19 cellular contexts compared by ENCODE assay signal in the genomic region with DNA sequence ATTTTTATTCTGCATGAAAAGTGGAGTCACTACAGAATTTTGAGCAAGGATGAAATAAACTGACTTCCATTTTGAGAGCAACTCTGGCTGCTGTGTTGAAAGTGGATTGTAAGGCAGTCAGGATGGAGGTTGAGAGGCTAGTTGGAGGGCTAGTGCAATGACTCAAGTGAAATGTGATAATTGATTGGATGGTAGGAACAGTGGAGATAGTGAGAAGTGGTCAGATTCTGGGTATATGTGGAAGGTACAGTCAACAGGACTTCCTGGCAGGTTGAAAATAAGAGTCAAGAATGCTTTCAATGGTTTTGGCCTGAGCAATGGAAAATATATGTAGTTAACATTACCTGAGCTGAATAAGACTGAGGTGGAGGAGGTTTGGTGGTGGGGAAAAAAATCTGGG. TPM values are rescaled to one million over a fixed set of nuclear protein-coding genes. Genes with fewer than 3 reads are reported as not detected.
DNase-seq lines count a peak whose midpoint lies in the region; ATAC-seq and TF ChIP-seq lines count a peak whose summit lies in the region.
"Had no signal": no experiment of that assay in that cellular context is flagged by ENCODE, and none has a peak within 500 bp of the region (broad histone marks: within the 10 kb centered on the region; RNA-seq: fewer than 3 reads in every experiment).

No MANE protein-coding gene starts in this region.

- H3K9me3 ChIP-seq in ascending aorta, result no peaks in the 10 kb centered on the region
- H3K9me3 ChIP-seq: A549; BLaER1 treated with 17β-estradiol and CSF1 and Interleukin-3, amounts not matched to agents 10 nM and 100 nM; Caco-2 had no signal

- H3K36me3 Mint-ChIP-seq in activated naive CD4-positive, alpha-beta T cell treated with anti-CD3 and anti-CD28 coated beads, Interleukin-2, amount 50 U/mL, for 72 hours, result no peaks in the 10 kb centered on the region
- H3K36me3 Mint-ChIP-seq in activated T-helper 17 cell treated with anti-CD3 and anti-CD28 coated beads, Interleukin-2, amount 50 U/mL, for 72 hours (ENCODE audit: low read depth), result no peaks in the 10 kb centered on the region
- H3K36me3 Mint-ChIP-seq in stimulated activated effector memory CD8-positive, alpha-beta T cell treated with anti-CD3 and anti-CD28 coated beads, Interleukin-12 subunit alpha, Interleukin-12 subunit beta, amount 100 ng/mL, for 72 hours, result no peaks in the 10 kb centered on the region
- H3K36me3 Mint-ChIP-seq: CD8-positive, alpha-beta T cell had no signal

- no peaks in the 10 kb centered on the region for H3K36me3 ChIP-seq in ascending aorta
- H3K36me3 ChIP-seq: BLaER1 treated with 17β-estradiol and CSF1 and Interleukin-3, amounts not matched to agents 10 nM and 100 nM had no signal

- H3K4me1 ChIP-seq in ascending aorta, result no peaks in the 10 kb centered on the region
- H3K4me1 ChIP-seq: A549; BLaER1 treated with 17β-estradiol and CSF1 and Interleukin-3, amounts not matched to agents 10 nM and 100 nM; Caco-2 had no signal

- H3K4me3 ChIP-seq in ascending aorta, result no peak overlapping the region
- H3K4me3 ChIP-seq: A549; BLaER1 treated with 17β-estradiol and CSF1 and Interleukin-3, amounts not matched to agents 10 nM and 100 nM had no signal

- ATAC-seq in activated naive CD4-positive, alpha-beta T cell treated with anti-CD3 and anti-CD28 coated beads, Interleukin-2, amount 50 U/mL, for 72 hours, result peak; percentile 54 to 76
- peak; percentile 79 for ATAC-seq in activated T-helper 17 cell treated with anti-CD3 and anti-CD28 coated beads, Interleukin-2, amount 50 U/mL, for 72 hours (replicated peaks)
- ATAC-seq in stimulated activated effector memory CD8-positive, alpha-beta T cell treated with anti-CD3 and anti-CD28 coated beads, Interleukin-12 subunit alpha, Interleukin-12 subunit beta, amount 100 ng/mL, for 72 hours, result peak; percentile 65
- ATAC-seq in stimulated activated naive CD8-positive, alpha-beta T cell treated with anti-CD3 and anti-CD28 coated beads, Interleukin-15, amount 100 ng/mL, for 72 hours, result peak; percentile 74
- ATAC-seq: A549; CD8-positive, alpha-beta T cell had no signal

- no peaks in the 10 kb centered on the region for H3K4me1 Mint-ChIP-seq in activated T-helper 17 cell treated with anti-CD3 and anti-CD28 coated beads, Interleukin-2, amount 50 U/mL, for 72 hours
- H3K4me1 Mint-ChIP-seq in stimulated activated effector memory CD8-positive, alpha-beta T cell treated with anti-CD3 and anti-CD28 coated beads, Interleukin-12 subunit alpha, Interleukin-12 subunit beta, amount 100 ng/mL, for 72 hours, result no peaks in the 10 kb centered on the region
- H3K4me1 Mint-ChIP-seq in stimulated activated naive CD8-positive, alpha-beta T cell treated with anti-CD3 and anti-CD28 coated beads, Interleukin-15, amount 100 ng/mL, for 72 hours, result peaks cover 6% of the 10 kb centered on the region
- H3K4me1 Mint-ChIP-seq: B cell had no signal

- no peak overlapping the region for H3K27ac ChIP-seq in ascending aorta
- H3K27ac ChIP-seq: 22Rv1; A549; BLaER1 treated with 17β-estradiol and CSF1 and Interleukin-3, amounts not matched to agents 10 nM and 100 nM; C4-2B had no signal

- no peak for TF ChIP-seq CTCF in ascending aorta (IDR thresholded peaks at IDR 0.05)

- DNase-seq in activated naive CD4-positive, alpha-beta T cell treated with anti-CD3 and anti-CD28 coated beads, Interleukin-2, amount 50 U/mL, for 72 hours (ENCODE audit: low spot score in 2 of 2), result no peak
- no peak for DNase-seq in activated naive CD4-positive, alpha-beta T cell treated with anti-CD3 and anti-CD28 coated beads, Interleukin-2, amount 50 U/mL, for 16 hours
- no peak for DNase-seq in stimulated activated effector memory CD8-positive, alpha-beta T cell treated with anti-CD3 and anti-CD28 coated beads, Interleukin-12 subunit alpha, Interleukin-12 subunit beta, amount 100 ng/mL, for 72 hours (ENCODE audit: low spot score in 2 of 2)
- no peak for DNase-seq in stimulated activated naive CD8-positive, alpha-beta T cell treated with anti-CD3 and anti-CD28 coated beads, Interleukin-15, amount 100 ng/mL, for 72 hours
- DNase-seq in NCI-H1105 (lab: John Stamatoyannopoulos, UW), result no peak
- DNase-seq in ascending aorta (ENCODE audit: low spot score in 2 of 2), result no peak
- DNase-seq: AML-193; Caco-2; Calu3; CD4-positive, alpha-beta T cell; CD8-positive, alpha-beta T cell; DMS79 treated with DMSO at 0.1 percent for 48 hours; GF-D8 had no signal

- H3K4me3 Mint-ChIP-seq in activated T-helper 17 cell treated with anti-CD3 and anti-CD28 coated beads, Interleukin-2, amount 50 U/mL, for 72 hours, result no peak overlapping the region
- no peak overlapping the region for H3K4me3 Mint-ChIP-seq in stimulated activated effector memory CD8-positive, alpha-beta T cell treated with anti-CD3 and anti-CD28 coated beads, Interleukin-12 subunit alpha, Interleukin-12 subunit beta, amount 100 ng/mL, for 72 hours
- H3K4me3 Mint-ChIP-seq in stimulated activated naive CD8-positive, alpha-beta T cell treated with anti-CD3 and anti-CD28 coated beads, Interleukin-15, amount 100 ng/mL, for 72 hours, result no peak overlapping the region
- H3K4me3 Mint-ChIP-seq: B cell; CD4-positive, alpha-beta T cell; CD8-positive, alpha-beta T cell had no signal

- H3K27ac Mint-ChIP-seq in activated naive CD4-positive, alpha-beta T cell treated with anti-CD3 and anti-CD28 coated beads, Interleukin-2, amount 50 U/mL, for 72 hours, result no peak overlapping the region
- no peak overlapping the region for H3K27ac Mint-ChIP-seq in activated T-helper 17 cell treated with anti-CD3 and anti-CD28 coated beads, Interleukin-2, amount 50 U/mL, for 72 hours
- no peak overlapping the region for H3K27ac Mint-ChIP-seq in stimulated activated effector memory CD8-positive, alpha-beta T cell treated with anti-CD3 and anti-CD28 coated beads, Interleukin-12 subunit alpha, Interleukin-12 subunit beta, amount 100 ng/mL, for 72 hours
- H3K27ac Mint-ChIP-seq in stimulated activated naive CD8-positive, alpha-beta T cell treated with anti-CD3 and anti-CD28 coated beads, Interleukin-15, amount 100 ng/mL, for 72 hours, result no peak overlapping the region
- H3K27ac Mint-ChIP-seq: B cell; CD4-positive, alpha-beta T cell; CD8-positive, alpha-beta T cell had no signal

- intact Hi-C loops in ascending aorta (cut with DNase I), result no loop called here

- no peaks in the 10 kb centered on the region for H3K9me3 Mint-ChIP-seq in activated naive CD4-positive, alpha-beta T cell treated with anti-CD3 and anti-CD28 coated beads, Interleukin-2, amount 50 U/mL, for 72 hours
- H3K9me3 Mint-ChIP-seq in activated T-helper 17 cell treated with anti-CD3 and anti-CD28 coated beads, Interleukin-2, amount 50 U/mL, for 72 hours, result no peaks in the 10 kb centered on the region
- H3K9me3 Mint-ChIP-seq in stimulated activated effector memory CD8-positive, alpha-beta T cell treated with anti-CD3 and anti-CD28 coated beads, Interleukin-12 subunit alpha, Interleukin-12 subunit beta, amount 100 ng/mL, for 72 hours, result no peaks in the 10 kb centered on the region
- H3K9me3 Mint-ChIP-seq in stimulated activated naive CD8-positive, alpha-beta T cell treated with anti-CD3 and anti-CD28 coated beads, Interleukin-15, amount 100 ng/mL, for 72 hours, result no peaks in the 10 kb centered on the region
- H3K9me3 Mint-ChIP-seq: CD4-positive, alpha-beta T cell; CD8-positive, alpha-beta T cell had no signal

- peaks cover 8% of the 10 kb centered on the region for H3K27me3 Mint-ChIP-seq in activated T-helper 17 cell treated with anti-CD3 and anti-CD28 coated beads, Interleukin-2, amount 50 U/mL, for 72 hours
- peaks cover 14% of the 10 kb centered on the region for H3K27me3 Mint-ChIP-seq in stimulated activated naive CD8-positive, alpha-beta T cell treated with anti-CD3 and anti-CD28 coated beads, Interleukin-15, amount 100 ng/mL, for 72 hours

- H3K27me3 ChIP-seq in ascending aorta, result no peaks in the 10 kb centered on the region
- H3K27me3 ChIP-seq: BLaER1 treated with 17β-estradiol and CSF1 and Interleukin-3, amounts not matched to agents 10 nM and 100 nM had no signal

RNA-seq across cellular contexts. Expression of a gene that starts 29.0 kb away (rescaled TPM):
- total RNA-seq in activated naive CD4-positive, alpha-beta T cell treated with anti-CD3 and anti-CD28 coated beads, Interleukin-2, amount 50 U/mL, for 72 hours, result 10 to 100 TPM; 47.7 to 65.4 TPM
- 10 to 100 TPM; 57.7 to 63.2 TPM for total RNA-seq in activated T-helper 17 cell treated with anti-CD3 and anti-CD28 coated beads, Interleukin-2, amount 50 U/mL, for 72 hours
- total RNA-seq in ascending aorta, result 13.7 TPM
